1 cellular context compared by ENCODE assay signal in the genomic region with DNA sequence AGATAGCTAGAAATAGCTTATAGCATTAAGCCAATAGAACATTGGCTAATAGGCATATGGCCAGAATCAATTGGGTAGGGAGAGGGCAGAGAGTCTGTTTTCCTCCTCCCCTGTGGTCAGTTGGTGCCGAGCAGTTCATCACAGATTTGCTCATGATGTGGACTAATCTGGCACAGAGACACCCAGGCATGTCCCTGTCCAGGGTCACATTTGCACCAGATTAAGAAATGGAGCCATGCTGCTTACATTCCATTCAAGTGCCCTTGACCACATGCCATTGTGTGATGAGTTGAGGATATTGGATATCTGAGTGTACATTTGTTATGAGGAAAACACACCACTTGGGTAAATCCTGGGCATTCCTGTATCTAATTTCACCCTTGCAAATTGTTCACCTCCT.
TF ChIP-seq lines count a peak whose summit lies in the region.

No MANE protein-coding gene starts in this region.

TF ChIP-seq in IMR-90, 13 proteins besides CTCF, POLR2A, EP300 and RAD21 (continued from another document):
- TF ChIP-seq, protein P1, sequence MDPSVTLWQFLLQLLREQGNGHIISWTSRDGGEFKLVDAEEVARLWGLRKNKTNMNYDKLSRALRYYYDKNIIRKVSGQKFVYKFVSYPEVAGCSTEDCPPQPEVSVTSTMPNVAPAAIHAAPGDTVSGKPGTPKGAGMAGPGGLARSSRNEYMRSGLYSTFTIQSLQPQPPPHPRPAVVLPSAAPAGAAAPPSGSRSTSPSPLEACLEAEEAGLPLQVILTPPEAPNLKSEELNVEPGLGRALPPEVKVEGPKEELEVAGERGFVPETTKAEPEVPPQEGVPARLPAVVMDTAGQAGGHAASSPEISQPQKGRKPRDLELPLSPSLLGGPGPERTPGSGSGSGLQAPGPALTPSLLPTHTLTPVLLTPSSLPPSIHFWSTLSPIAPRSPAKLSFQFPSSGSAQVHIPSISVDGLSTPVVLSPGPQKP (IDR thresholded peaks at IDR 0.05; ENCODE audit: borderline replicate concordance, low read depth, low read length): no peak
- TF ChIP-seq RCOR1 (IDR thresholded peaks at IDR 0.05; ENCODE audit: insufficient replicate concordance, low read length): no peak
